In genomic region chr5:55071413-55071812, GRCh38 we compare ENCODE assay signal across 19 cellular contexts. TPM values are rescaled to one million over a fixed set of nuclear protein-coding genes. Genes with fewer than 3 reads are reported as not detected.
DNase-seq lines count a peak whose midpoint lies in the region; ATAC-seq and TF ChIP-seq lines count a peak whose summit lies in the region.
"Had no signal": no experiment of that assay in that cellular context is flagged by ENCODE, and none has a peak within 500 bp of the region (broad histone marks: within the 10 kb centered on the region; RNA-seq: fewer than 3 reads in every experiment).

No MANE protein-coding gene starts in this region.

- 0 out of 2 replicates have a peak overlapping the region, but pooled peaks have one; percentile 29 for H2AFZ ChIP-seq in SK-N-SH (ENCODE audit: low read depth)
- no peak overlapping the region for H2AFZ ChIP-seq in DND-41 (ENCODE audit: low read depth, low read length)

- no peak overlapping the region for H2AK5ac ChIP-seq in mesendoderm (ENCODE audit: low read length)

- H4K20me1 ChIP-seq in SK-N-SH (ENCODE audit: insufficient read depth): no peaks in the 10 kb centered on the region
- H4K20me1 ChIP-seq in DND-41 (ENCODE audit: insufficient read depth, low read length): no peaks in the 10 kb centered on the region

- no peaks in the 10 kb centered on the region for H3K36me3 ChIP-seq in SK-N-SH (replicated peaks in 1 of 2; ENCODE audit: control insufficient read depth in 1 of 2, insufficient read depth in 2 of 2, low read length in 1 of 2)
- H3K36me3 ChIP-seq in DND-41 (ENCODE audit: insufficient read depth, low read length): no peaks in the 10 kb centered on the region
- H3K36me3 ChIP-seq in mesendoderm (ENCODE audit: control insufficient read depth, insufficient read depth, low read length): no peaks in the 10 kb centered on the region
- H3K36me3 ChIP-seq: Peyer's patch had no signal

- no peaks in the 10 kb centered on the region for H3K9me3 Mint-ChIP-seq in activated naive CD8-positive, alpha-beta T cell treated with anti-CD3 and anti-CD28 coated beads, Interleukin-2, amount 50 U/mL, for 24 hours

- no peak for TF ChIP-seq EP300 in SK-N-SH (IDR thresholded peaks at IDR 0.05; ENCODE audit: borderline replicate concordance in 1 of 2, low read depth in 1 of 2, low read length in 1 of 2)

- no peak overlapping the region for H2BK15ac ChIP-seq in mesendoderm (replicated peaks; ENCODE audit: low read depth)

- no peak overlapping the region for H3K9ac ChIP-seq in SK-N-SH
- H3K9ac ChIP-seq in DND-41 (ENCODE audit: low read depth, low read length): no peak overlapping the region
- no peak overlapping the region for H3K9ac ChIP-seq in mesendoderm (ENCODE audit: low read length)

- H3K27me3 ChIP-seq in SK-N-SH (ENCODE audit: insufficient read depth) (peaks cover 9% of the 10 kb centered on the region; the same call in 1 of the 2 replicates), DND-41 (ENCODE audit: insufficient read depth, low read length, poor library complexity) (no peaks in the 10 kb centered on the region), mesendoderm (ENCODE audit: insufficient read depth, low read length, poor library complexity) (no peaks in the 10 kb centered on the region)
- H3K27me3 ChIP-seq: Peyer's patch had no signal

- no peak overlapping the region for H4K8ac ChIP-seq in mesendoderm (ENCODE audit: low read depth, low read length)

- no peaks in the 10 kb centered on the region for H3K9me2 ChIP-seq in SK-N-SH

- H3F3A ChIP-seq in SK-N-SH (replicated peaks; ENCODE audit: insufficient read depth): no peaks in the 10 kb centered on the region

- H3K4me2 ChIP-seq in SK-N-SH: no peak overlapping the region
- no peak overlapping the region for H3K4me2 ChIP-seq in DND-41 (ENCODE audit: insufficient read depth, low read length)
- H3K4me2 ChIP-seq in mesendoderm (ENCODE audit: low read length): no peak overlapping the region

- peaks cover 55% of the 10 kb centered on the region for H3K4me1 Mint-ChIP-seq in activated naive CD8-positive, alpha-beta T cell treated with anti-CD3 and anti-CD28 coated beads, Interleukin-2, amount 50 U/mL, for 24 hours
- H3K4me1 Mint-ChIP-seq: CD14-positive monocyte had no signal

- H3K4me1 ChIP-seq in SK-N-SH (ENCODE audit: control insufficient read depth in 1 of 2, insufficient read depth in 2 of 2, low read depth in 1 of 2, low read length in 1 of 2): no peaks in the 10 kb centered on the region
- peaks cover 30% of the 10 kb centered on the region for H3K4me1 ChIP-seq in DND-41 (ENCODE audit: insufficient read depth, low read length)
- H3K4me1 ChIP-seq in mesendoderm (ENCODE audit: control insufficient read depth, low read depth, low read length): no peaks in the 10 kb centered on the region
- H3K4me1 ChIP-seq: Peyer's patch had no signal

- H3K56ac ChIP-seq in mesendoderm (ENCODE audit: low read length): no peak overlapping the region

- no peaks in the 10 kb centered on the region for H3K36me3 Mint-ChIP-seq in activated naive CD8-positive, alpha-beta T cell treated with anti-CD3 and anti-CD28 coated beads, Interleukin-2, amount 50 U/mL, for 24 hours (ENCODE audit: low read depth)
- H3K36me3 Mint-ChIP-seq: CD14-positive monocyte had no signal

- no peaks in the 10 kb centered on the region for H3K9me3 ChIP-seq in SK-N-SH
- no peaks in the 10 kb centered on the region for H3K9me3 ChIP-seq in DND-41 (ENCODE audit: insufficient read depth, low read length, severe bottlenecking)
- H3K9me3 ChIP-seq: Peyer's patch had no signal

- TF ChIP-seq RAD21 in SK-N-SH (IDR thresholded peaks at IDR 0.05; ENCODE audit: low read length): no peak

- no peak overlapping the region for H4K5ac ChIP-seq in mesendoderm (ENCODE audit: low read length)

- H3K4me3 ChIP-seq in SK-N-SH (ENCODE audit: low read depth in 2 of 2, low read length in 1 of 2): no peak overlapping the region
- H3K4me3 ChIP-seq in DND-41 (ENCODE audit: low read depth in 1 of 2, low read length in 2 of 2): no peak overlapping the region
- H3K4me3 ChIP-seq in mesendoderm (ENCODE audit: low read length): no peak overlapping the region
- H3K4me3 ChIP-seq: K562, Peyer's patch had no signal

- TF ChIP-seq CTCF in SK-N-SH (IDR thresholded peaks at IDR 0.05) (no peak), DND-41 (IDR thresholded peaks at IDR 0.05; ENCODE audit: borderline replicate concordance, extremely low read depth, low read length, poor library complexity, severe bottlenecking) (no peak)

- peak overlapping the region; percentile 52 for H3K27ac Mint-ChIP-seq in activated naive CD8-positive, alpha-beta T cell treated with anti-CD3 and anti-CD28 coated beads, Interleukin-2, amount 50 U/mL, for 24 hours
- H3K27ac Mint-ChIP-seq: CD14-positive monocyte had no signal

- no peak overlapping the region for H2BK5ac ChIP-seq in mesendoderm (ENCODE audit: low read length)

- no peak overlapping the region for H3K4ac ChIP-seq in mesendoderm (ENCODE audit: low read depth, low read length)

- H3K23ac ChIP-seq in mesendoderm (ENCODE audit: low read length): no peak overlapping the region

- no peak overlapping the region for H3K18ac ChIP-seq in mesendoderm (ENCODE audit: low read length)

- no peaks in the 10 kb centered on the region for H3K79me2 ChIP-seq in SK-N-SH (ENCODE audit: insufficient read depth)
- no peaks in the 10 kb centered on the region for H3K79me2 ChIP-seq in DND-41 (ENCODE audit: insufficient read depth, low read length)
- H3K79me2 ChIP-seq in mesendoderm (ENCODE audit: control insufficient read depth, insufficient read depth, low read length): no peaks in the 10 kb centered on the region

- POLR2A ChIA-PET in SK-N-SH (lab: Yijun Ruan, JAX): no interaction called here

- H3K27ac ChIP-seq in SK-N-SH (ENCODE audit: low read depth in 2 of 2, low read length in 1 of 2): no peak overlapping the region
- peak overlapping the region; percentile 22; the same call in 1 of the 2 replicates for H3K27ac ChIP-seq in DND-41 (ENCODE audit: low read length)
- H3K27ac ChIP-seq in mesendoderm (ENCODE audit: low read depth, low read length): no peak overlapping the region
- H3K27ac ChIP-seq: 22Rv1, Peyer's patch had no signal

- CTCF ChIA-PET in SK-N-SH (lab: Yijun Ruan, JAX): interaction anchor here (2.0 kb wide), 1 partner anchor 75 kb away, joined by 4 read pairs; no protein-coding TSS in a partner anchor

- WGBS in SK-N-SH (ENCODE audit: low lambda C conversion rate): 11% methylated on average over 1 of the region's 1 CpG
- no CpG with 5 or more reads among the region's 1 CpG for WGBS in mesendoderm (ENCODE audit: extremely low coverage, insufficient coverage, low lambda C conversion rate)

- no peak for ATAC-seq in SK-N-SH treated with all-trans-retinoic acid at 6 μM for 48 hours
- ATAC-seq in DND-41 (ENCODE audit: insufficient read depth, low read depth): no peak
- no peak for ATAC-seq in activated naive CD8-positive, alpha-beta T cell treated with anti-CD3 and anti-CD28 coated beads, Interleukin-2, amount 50 U/mL, for 24 hours
- ATAC-seq: K562, Right ventricle myocardium inferior had no signal

- no peak overlapping the region for H3K4me3 Mint-ChIP-seq in activated naive CD8-positive, alpha-beta T cell treated with anti-CD3 and anti-CD28 coated beads, Interleukin-2, amount 50 U/mL, for 24 hours
- H3K4me3 Mint-ChIP-seq: CD14-positive monocyte had no signal

- no peak overlapping the region for H2BK120ac ChIP-seq in mesendoderm (ENCODE audit: low read depth, low read length)

- no peaks in the 10 kb centered on the region for H3K27me3 Mint-ChIP-seq in activated naive CD8-positive, alpha-beta T cell treated with anti-CD3 and anti-CD28 coated beads, Interleukin-2, amount 50 U/mL, for 24 hours

- H3K79me1 ChIP-seq in mesendoderm (ENCODE audit: low read length): no peaks in the 10 kb centered on the region

- DNase-seq in SK-N-SH (no peak), DND-41 (no peak), mesendoderm (peak; percentile 33), occipital lobe (lab: John Stamatoyannopoulos, UW) (no peak), H4 (ENCODE audit: low spot score) (no peak), glomerular visceral epithelial cell (ENCODE audit: extremely low spot score) (no peak)
- DNase-seq in activated naive CD8-positive, alpha-beta T cell treated with anti-CD3 and anti-CD28 coated beads, Interleukin-2, amount 50 U/mL, for 24 hours: no peak
- DNase-seq: COR-L47, NCI-H1105, NCI-H2081, NCI-H2171 treated with DMSO at 0.1 percent for 48 hours, NCI-H446, Peyer's patch had no signal

TF ChIP-seq in SK-N-SH, 30 proteins besides CTCF, POLR2A, EP300 and RAD21 (continues in another document):
- TF ChIP-seq GATA2 (CRISPR knock-in tag; IDR thresholded peaks at IDR 0.05): no peak
- no peak for TF ChIP-seq USF2 (IDR thresholded peaks at IDR 0.05; ENCODE audit: borderline replicate concordance, low read depth, low read length)
- no peak for TF ChIP-seq TCF12 (IDR thresholded peaks at IDR 0.05)

TF ChIP-seq in SK-N-SH treated with all-trans-retinoic acid at 6 μM for 48 hours, 23 proteins besides CTCF, POLR2A, EP300 and RAD21:
- TF ChIP-seq PATZ1 (CRISPR knock-in tag; IDR thresholded peaks at IDR 0.05; ENCODE audit: borderline replicate concordance) (no peak), GLIS3 (CRISPR knock-in tag; IDR thresholded peaks at IDR 0.05) (no peak)

RNA-seq across cellular contexts. Expression of gene GZMA, which starts 31.0 kb away (rescaled TPM):
- 0.07 TPM in 1 of 2 replicates, not detected in the other for polyA plus RNA-seq in SK-N-SH (2012; rRNA removed)
- polyA plus RNA-seq in SK-N-SH (2012; cell fraction: cytosol; rRNA removed): 0.12 and 0.14 TPM in 2 replicates
- polyA plus RNA-seq in SK-N-SH (2012; cell fraction: nucleus; rRNA removed): not detected in 2 replicates
- 0.10 TPM for polyA plus RNA-seq in mesendoderm (2013, experiment 1 of 2)
- 0.07 TPM for polyA plus RNA-seq in mesendoderm (2013, experiment 2 of 2)
- not detected for total RNA-seq in occipital lobe
- not detected in 2 replicates for total RNA-seq in H4 (2014; rRNA removed; shearing (Covaris generic))
- total RNA-seq: K562 had no signal
- polyA plus RNA-seq: AG04450, K562 had no signal

RNA-seq across cellular contexts. Expression of gene GZMK, which starts 47.4 kb away (rescaled TPM):
- polyA plus RNA-seq in SK-N-SH (2012; rRNA removed): not detected in 2 replicates
- polyA plus RNA-seq in SK-N-SH (2012; cell fraction: cytosol; rRNA removed): 0.01 TPM in 1 of 2 replicates, not detected in the other
- not detected in 2 replicates for polyA plus RNA-seq in SK-N-SH (2012; cell fraction: nucleus; rRNA removed)
- polyA plus RNA-seq in mesendoderm (2013, experiment 1 of 2): not detected
- polyA plus RNA-seq in mesendoderm (2013, experiment 2 of 2): not detected
- total RNA-seq in occipital lobe: not detected
- total RNA-seq in H4 (2014; rRNA removed; shearing (Covaris generic)): not detected in 2 replicates
- total RNA-seq: K562, Peyer's patch had no signal
- polyA plus RNA-seq: AG04450, K562 had no signal
